Comparison of ENCODE assay signal across 2 cellular contexts in genomic region chr15:74053941-74054529, GRCh38.
A peak's percentile ranks its signal among the peaks of the same experiment; 100 is the strongest.
TF ChIP-seq lines count a peak whose summit lies in the region.

No MANE protein-coding gene starts in this region.

TF ChIP-seq in HEK293T, 16 proteins besides CTCF, POLR2A, EP300 and RAD21:
- TF ChIP-seq CTBP1 (IDR thresholded peaks at IDR 0.05; ENCODE audit: borderline replicate concordance): no peak
- TF ChIP-seq LEF1 (IDR thresholded peaks at IDR 0.05; ENCODE audit: borderline replicate concordance): no peak
- TF ChIP-seq TARDBP (IDR thresholded peaks at IDR 0.05): no peak
- no peak for TF ChIP-seq HDGF (IDR thresholded peaks at IDR 0.05; ENCODE audit: borderline replicate concordance)
- TF ChIP-seq FOXM1 (IDR thresholded peaks at IDR 0.05; ENCODE audit: borderline replicate concordance): no peak
- no peak for TF ChIP-seq FOXA1 (IDR thresholded peaks at IDR 0.05)
- TF ChIP-seq SUZ12 (IDR thresholded peaks at IDR 0.05): no peak
- TF ChIP-seq L3MBTL2 (conservative IDR thresholded peaks at IDR 0.05): no peak
- TF ChIP-seq ZNF384 (IDR thresholded peaks at IDR 0.05): no peak
- no peak for TF ChIP-seq ELF4 (IDR thresholded peaks at IDR 0.05)
- no peak for TF ChIP-seq PKNOX1 (IDR thresholded peaks at IDR 0.05)
- no peak for TF ChIP-seq SP1 (IDR thresholded peaks at IDR 0.05)
- no peak for TF ChIP-seq NFRKB (IDR thresholded peaks at IDR 0.05)
- TF ChIP-seq FOXK2 (IDR thresholded peaks at IDR 0.05): no peak
- TF ChIP-seq BHLHE40 (IDR thresholded peaks at IDR 0.05; ENCODE audit: borderline replicate concordance): no peak
- TF ChIP-seq ARNT (IDR thresholded peaks at IDR 0.05): no peak
TF ChIP-seq in HEK293T: peak in this region for 0.

TF ChIP-seq in H1, 55 proteins besides CTCF, POLR2A, EP300 and RAD21:
- TF ChIP-seq MAX (IDR thresholded peaks at IDR 0.05): peak; percentile 51; the same call in 1 of the 2 replicates
- peak; percentile 58; the same call in 1 of the 2 replicates for TF ChIP-seq GABPA (IDR thresholded peaks at IDR 0.05; ENCODE audit: borderline replicate concordance, insufficient read depth, low read length)
- TF ChIP-seq SP4 (IDR thresholded peaks at IDR 0.05; ENCODE audit: low read length): no peak
TF ChIP-seq in H1: peak in this region for 2.
